In the genomic region with DNA sequence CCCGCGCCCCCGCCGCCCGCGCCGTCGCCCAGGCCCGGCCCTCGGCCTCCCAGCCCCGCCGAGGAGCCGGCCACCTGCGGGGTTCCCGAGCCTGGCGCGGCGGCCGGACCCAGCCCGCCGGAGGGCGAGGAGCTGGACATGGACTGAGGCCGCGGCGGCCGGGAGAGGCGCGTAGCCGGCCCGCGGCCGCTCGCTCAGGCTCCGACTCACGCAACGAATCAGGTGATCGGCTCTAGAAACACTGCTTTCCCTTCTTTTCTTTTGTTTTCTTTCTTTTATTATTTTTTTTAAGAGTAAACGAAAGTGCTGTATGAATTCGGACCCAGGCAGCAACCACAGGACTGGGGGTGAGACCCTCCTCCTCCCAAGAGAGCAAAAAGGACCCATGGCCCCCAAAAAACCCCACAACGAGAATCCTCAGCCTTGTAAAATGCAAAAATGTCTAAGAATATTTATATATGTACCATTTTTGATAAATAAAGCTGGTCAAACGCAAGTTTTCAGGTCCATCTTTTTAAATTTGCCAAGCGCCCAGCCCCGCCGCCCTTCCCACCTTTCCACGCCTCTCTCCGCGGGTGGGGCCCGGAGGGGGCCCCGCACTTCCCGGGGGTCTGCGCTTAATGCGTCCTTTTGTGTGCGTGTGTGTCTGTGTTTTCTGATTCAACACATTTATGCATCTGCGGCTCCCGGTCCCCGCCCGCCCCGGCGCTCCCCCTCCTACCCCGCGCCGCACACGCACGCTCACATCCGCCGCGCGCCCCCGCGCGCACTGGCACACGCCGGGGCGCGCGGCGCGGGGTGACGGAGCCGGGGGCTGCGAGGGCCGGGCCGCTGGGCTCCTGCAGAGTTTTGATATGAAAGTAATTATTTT, we compare ENCODE assay signal across 1 cellular context.
TF ChIP-seq lines count a peak whose summit lies in the region.

No MANE protein-coding gene starts in this region.

TF ChIP-seq in HEK293, 187 proteins besides CTCF, POLR2A, EP300 and RAD21 (continued from another document):
- TF ChIP-seq, protein P1, sequence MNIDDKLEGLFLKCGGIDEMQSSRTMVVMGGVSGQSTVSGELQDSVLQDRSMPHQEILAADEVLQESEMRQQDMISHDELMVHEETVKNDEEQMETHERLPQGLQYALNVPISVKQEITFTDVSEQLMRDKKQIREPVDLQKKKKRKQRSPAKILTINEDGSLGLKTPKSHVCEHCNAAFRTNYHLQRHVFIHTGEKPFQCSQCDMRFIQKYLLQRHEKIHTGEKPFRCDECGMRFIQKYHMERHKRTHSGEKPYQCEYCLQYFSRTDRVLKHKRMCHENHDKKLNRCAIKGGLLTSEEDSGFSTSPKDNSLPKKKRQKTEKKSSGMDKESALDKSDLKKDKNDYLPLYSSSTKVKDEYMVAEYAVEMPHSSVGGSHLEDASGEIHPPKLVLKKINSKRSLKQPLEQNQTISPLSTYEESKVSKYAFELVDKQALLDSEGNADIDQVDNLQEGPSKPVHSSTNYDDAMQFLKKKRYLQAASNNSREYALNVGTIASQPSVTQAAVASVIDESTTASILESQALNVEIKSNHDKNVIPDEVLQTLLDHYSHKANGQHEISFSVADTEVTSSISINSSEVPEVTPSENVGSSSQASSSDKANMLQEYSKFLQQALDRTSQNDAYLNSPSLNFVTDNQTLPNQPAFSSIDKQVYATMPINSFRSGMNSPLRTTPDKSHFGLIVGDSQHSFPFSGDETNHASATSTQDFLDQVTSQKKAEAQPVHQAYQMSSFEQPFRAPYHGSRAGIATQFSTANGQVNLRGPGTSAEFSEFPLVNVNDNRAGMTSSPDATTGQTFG (tag by site-specific recombination; IDR thresholded peaks at IDR 0.05; ENCODE audit: borderline replicate concordance) = no peak
TF ChIP-seq in HEK293: peak in this region for 2.
